In genomic region chr4:6052679-6053078, GRCh38 we compare ENCODE assay signal across 21 cellular contexts. TPM values are rescaled to one million over a fixed set of nuclear protein-coding genes. Genes with fewer than 3 reads are reported as not detected.
DNase-seq lines count a peak whose midpoint lies in the region; TF ChIP-seq lines count a peak whose summit lies in the region.
"Had no signal": no experiment of that assay in that cellular context is flagged by ENCODE, and none has a peak within 500 bp of the region (broad histone marks: within the 10 kb centered on the region; RNA-seq: fewer than 3 reads in every experiment).

No MANE protein-coding gene starts in this region.

- peaks cover 20% of the 10 kb centered on the region for H3K4me1 ChIP-seq in neural progenitor cell
- H3K4me1 ChIP-seq: Peyer's patch, SJCRH30 had no signal

- TF ChIP-seq CTCF in C4-2B (conservative IDR thresholded peaks at IDR 0.05), result no peak
- no peak for TF ChIP-seq CTCF in neural progenitor cell (IDR thresholded peaks at IDR 0.05)
- no peak for TF ChIP-seq CTCF in nephron progenitor cell (IDR thresholded peaks at IDR 0.05)

- no peaks in the 10 kb centered on the region for H3K27me3 ChIP-seq in neural progenitor cell
- H3K27me3 ChIP-seq: MG63, Peyer's patch had no signal

- no peak overlapping the region for H2AFZ ChIP-seq in neural progenitor cell (replicated peaks)

- H3K4me3 ChIP-seq in neural progenitor cell, result no peak overlapping the region
- H3K4me3 ChIP-seq: MG63, Peyer's patch, SJCRH30 had no signal

- no peaks in the 10 kb centered on the region for H3K9me3 ChIP-seq in neural progenitor cell (ENCODE audit: low read depth)
- H3K9me3 ChIP-seq: MG63, SJCRH30 had no signal

- no peaks in the 10 kb centered on the region for H4K20me1 ChIP-seq in neural progenitor cell (ENCODE audit: low read depth)

- peaks cover 5% of the 10 kb centered on the region for H3K4me1 Mint-ChIP-seq in neural progenitor cell
- H3K4me1 Mint-ChIP-seq in nephron progenitor cell, result peaks cover 5% of the 10 kb centered on the region

- DNase-seq in H4 (ENCODE audit: low spot score) (peak; percentile 87), RKO (ENCODE audit: low spot score) (peak; percentile 11), myocyte (ENCODE audit: low read depth) (peak; percentile 7), neural progenitor cell (ENCODE audit: low spot score) (no peak), NCI-H510A treated with DMSO at 0.1 percent for 48 hours (lab: John Stamatoyannopoulos, UW) (no peak), nephron progenitor cell (no peak), AG08396 (ENCODE audit: low spot score) (no peak)
- DNase-seq: C1 segment of cervical spinal cord; DMS79; GOT3; IMR-90; MG63; NCI-H1417 treated with DMSO at 0.1 percent for 48 hours; NCI-H187; NCI-H446 treated with DMSO at 0.1 percent for 48 hours; NCI-H774; NK-92 treated with Interleukin-12 subunit alpha and Interleukin-12 subunit beta, amount 100 ng/mL, for 24 hours; Peyer's patch; SJCRH30; T-helper 1 cell had no signal

- H3K4me3 Mint-ChIP-seq in neural progenitor cell (no peak overlapping the region), nephron progenitor cell (no peak overlapping the region)

- no peaks in the 10 kb centered on the region for H3K36me3 ChIP-seq in neural progenitor cell
- H3K36me3 ChIP-seq: MG63, Peyer's patch, SJCRH30 had no signal

- no peak overlapping the region for H3K4me2 ChIP-seq in neural progenitor cell

- H3K27ac ChIP-seq in C4-2B, result peak overlapping the region; percentile 40; the same call in 1 of the 2 replicates
- H3K27ac ChIP-seq in neural progenitor cell, result no peak overlapping the region
- H3K27ac ChIP-seq: Peyer's patch, SJCRH30 had no signal

- no peak overlapping the region for H3K9ac ChIP-seq in neural progenitor cell

- no peaks in the 10 kb centered on the region for H3K36me3 Mint-ChIP-seq in neural progenitor cell
- H3K36me3 Mint-ChIP-seq in nephron progenitor cell (ENCODE audit: low read depth), result no peaks in the 10 kb centered on the region

- H3K9me3 Mint-ChIP-seq in neural progenitor cell (peaks cover 3% of the 10 kb centered on the region), nephron progenitor cell (peaks cover 5% of the 10 kb centered on the region)

- H3K27ac Mint-ChIP-seq in neural progenitor cell (no peak overlapping the region), nephron progenitor cell (no peak overlapping the region)

- H3K27me3 Mint-ChIP-seq in neural progenitor cell (ENCODE audit: insufficient read depth, low read depth) (peaks cover 2% of the 10 kb centered on the region), nephron progenitor cell (ENCODE audit: low read depth, poor library complexity) (peaks cover 27% of the 10 kb centered on the region)

- no peaks in the 10 kb centered on the region for H3K79me2 ChIP-seq in neural progenitor cell (ENCODE audit: low read depth)

- H3F3A ChIP-seq in neural progenitor cell (ENCODE audit: low read depth), result no peaks in the 10 kb centered on the region

RNA-seq across cellular contexts. Expression of gene C4orf50, which starts 34.4 kb away (rescaled TPM):
- 0.02 TPM in 2 replicates for total RNA-seq in H4 (2014; rRNA removed; shearing (Covaris generic))
- 0.05 TPM in 2 replicates for total RNA-seq in myocyte
- polyA plus RNA-seq in myocyte (2012), result 0.03 TPM
- total RNA-seq in neural progenitor cell (ENCODE audit: low replicate concordance), result 0.09 and 0.32 TPM in 2 replicates
- total RNA-seq: IMR-90, SJCRH30 had no signal
- polyA plus RNA-seq: IMR-90 had no signal

Comparison
In these comparisons a context has a peak if more than half of its experiments do, and no peak if none do; other contexts are left out.
1. DNase-seq: peak in H4 (single experiment), RKO (single experiment) and myocyte (single experiment); none in neural progenitor cell (single experiment), NCI-H510A treated with DMSO at 0.1 percent for 48 hours (single experiment), nephron progenitor cell (single experiment) and AG08396 (single experiment).